1 cellular context compared by ENCODE assay signal in the genomic region with DNA sequence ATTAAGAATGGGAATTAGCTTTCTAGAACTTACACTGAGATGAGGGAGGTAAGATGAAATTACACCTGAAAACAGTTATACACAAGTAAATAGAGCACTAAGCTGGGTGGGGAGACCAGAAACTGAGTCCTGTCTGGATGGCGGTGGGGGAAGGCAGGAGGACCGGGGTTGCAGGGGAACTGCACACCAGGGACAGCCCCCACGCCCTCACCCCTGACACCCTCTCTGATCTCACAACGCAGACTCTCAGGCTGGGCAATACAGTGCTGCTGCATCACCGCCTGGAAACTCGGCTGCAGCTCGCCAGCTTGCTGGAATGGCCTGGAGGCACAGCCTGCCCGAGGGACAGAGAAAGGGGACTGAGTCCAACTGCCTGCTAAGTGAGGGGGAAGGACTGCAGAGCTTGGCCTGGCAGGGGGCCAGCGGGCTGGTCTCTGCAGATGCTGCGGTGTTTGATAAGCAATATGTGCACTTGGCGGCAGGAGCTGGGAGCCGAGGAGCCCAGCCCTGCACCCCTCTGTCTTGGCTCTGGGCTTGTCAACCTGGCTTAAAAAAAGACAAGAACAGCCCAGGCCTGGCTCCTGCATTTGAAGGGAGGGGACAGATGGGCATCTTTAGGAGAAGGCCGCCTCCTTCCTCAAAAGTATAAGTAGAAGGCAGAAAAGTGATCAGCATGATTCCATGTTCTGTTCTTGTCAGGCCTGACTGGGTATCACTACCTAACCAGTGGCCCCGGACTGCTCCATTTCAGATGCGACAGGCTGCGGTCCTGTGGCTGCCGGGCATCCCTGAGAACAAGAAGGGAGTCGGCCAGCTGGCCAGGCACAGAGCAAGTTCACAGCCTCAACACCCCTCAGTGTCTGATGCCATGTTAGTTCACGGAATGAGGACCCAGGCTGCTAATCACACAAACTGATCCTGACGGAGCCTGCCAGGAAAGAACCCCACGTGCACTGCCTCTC.
TF ChIP-seq lines count a peak whose summit lies in the region.

No MANE protein-coding gene starts in this region.

TF ChIP-seq in K562, 482 proteins besides CTCF, POLR2A, EP300 and RAD21 (continued from another document and continues in another):
- TF ChIP-seq, protein P1, sequence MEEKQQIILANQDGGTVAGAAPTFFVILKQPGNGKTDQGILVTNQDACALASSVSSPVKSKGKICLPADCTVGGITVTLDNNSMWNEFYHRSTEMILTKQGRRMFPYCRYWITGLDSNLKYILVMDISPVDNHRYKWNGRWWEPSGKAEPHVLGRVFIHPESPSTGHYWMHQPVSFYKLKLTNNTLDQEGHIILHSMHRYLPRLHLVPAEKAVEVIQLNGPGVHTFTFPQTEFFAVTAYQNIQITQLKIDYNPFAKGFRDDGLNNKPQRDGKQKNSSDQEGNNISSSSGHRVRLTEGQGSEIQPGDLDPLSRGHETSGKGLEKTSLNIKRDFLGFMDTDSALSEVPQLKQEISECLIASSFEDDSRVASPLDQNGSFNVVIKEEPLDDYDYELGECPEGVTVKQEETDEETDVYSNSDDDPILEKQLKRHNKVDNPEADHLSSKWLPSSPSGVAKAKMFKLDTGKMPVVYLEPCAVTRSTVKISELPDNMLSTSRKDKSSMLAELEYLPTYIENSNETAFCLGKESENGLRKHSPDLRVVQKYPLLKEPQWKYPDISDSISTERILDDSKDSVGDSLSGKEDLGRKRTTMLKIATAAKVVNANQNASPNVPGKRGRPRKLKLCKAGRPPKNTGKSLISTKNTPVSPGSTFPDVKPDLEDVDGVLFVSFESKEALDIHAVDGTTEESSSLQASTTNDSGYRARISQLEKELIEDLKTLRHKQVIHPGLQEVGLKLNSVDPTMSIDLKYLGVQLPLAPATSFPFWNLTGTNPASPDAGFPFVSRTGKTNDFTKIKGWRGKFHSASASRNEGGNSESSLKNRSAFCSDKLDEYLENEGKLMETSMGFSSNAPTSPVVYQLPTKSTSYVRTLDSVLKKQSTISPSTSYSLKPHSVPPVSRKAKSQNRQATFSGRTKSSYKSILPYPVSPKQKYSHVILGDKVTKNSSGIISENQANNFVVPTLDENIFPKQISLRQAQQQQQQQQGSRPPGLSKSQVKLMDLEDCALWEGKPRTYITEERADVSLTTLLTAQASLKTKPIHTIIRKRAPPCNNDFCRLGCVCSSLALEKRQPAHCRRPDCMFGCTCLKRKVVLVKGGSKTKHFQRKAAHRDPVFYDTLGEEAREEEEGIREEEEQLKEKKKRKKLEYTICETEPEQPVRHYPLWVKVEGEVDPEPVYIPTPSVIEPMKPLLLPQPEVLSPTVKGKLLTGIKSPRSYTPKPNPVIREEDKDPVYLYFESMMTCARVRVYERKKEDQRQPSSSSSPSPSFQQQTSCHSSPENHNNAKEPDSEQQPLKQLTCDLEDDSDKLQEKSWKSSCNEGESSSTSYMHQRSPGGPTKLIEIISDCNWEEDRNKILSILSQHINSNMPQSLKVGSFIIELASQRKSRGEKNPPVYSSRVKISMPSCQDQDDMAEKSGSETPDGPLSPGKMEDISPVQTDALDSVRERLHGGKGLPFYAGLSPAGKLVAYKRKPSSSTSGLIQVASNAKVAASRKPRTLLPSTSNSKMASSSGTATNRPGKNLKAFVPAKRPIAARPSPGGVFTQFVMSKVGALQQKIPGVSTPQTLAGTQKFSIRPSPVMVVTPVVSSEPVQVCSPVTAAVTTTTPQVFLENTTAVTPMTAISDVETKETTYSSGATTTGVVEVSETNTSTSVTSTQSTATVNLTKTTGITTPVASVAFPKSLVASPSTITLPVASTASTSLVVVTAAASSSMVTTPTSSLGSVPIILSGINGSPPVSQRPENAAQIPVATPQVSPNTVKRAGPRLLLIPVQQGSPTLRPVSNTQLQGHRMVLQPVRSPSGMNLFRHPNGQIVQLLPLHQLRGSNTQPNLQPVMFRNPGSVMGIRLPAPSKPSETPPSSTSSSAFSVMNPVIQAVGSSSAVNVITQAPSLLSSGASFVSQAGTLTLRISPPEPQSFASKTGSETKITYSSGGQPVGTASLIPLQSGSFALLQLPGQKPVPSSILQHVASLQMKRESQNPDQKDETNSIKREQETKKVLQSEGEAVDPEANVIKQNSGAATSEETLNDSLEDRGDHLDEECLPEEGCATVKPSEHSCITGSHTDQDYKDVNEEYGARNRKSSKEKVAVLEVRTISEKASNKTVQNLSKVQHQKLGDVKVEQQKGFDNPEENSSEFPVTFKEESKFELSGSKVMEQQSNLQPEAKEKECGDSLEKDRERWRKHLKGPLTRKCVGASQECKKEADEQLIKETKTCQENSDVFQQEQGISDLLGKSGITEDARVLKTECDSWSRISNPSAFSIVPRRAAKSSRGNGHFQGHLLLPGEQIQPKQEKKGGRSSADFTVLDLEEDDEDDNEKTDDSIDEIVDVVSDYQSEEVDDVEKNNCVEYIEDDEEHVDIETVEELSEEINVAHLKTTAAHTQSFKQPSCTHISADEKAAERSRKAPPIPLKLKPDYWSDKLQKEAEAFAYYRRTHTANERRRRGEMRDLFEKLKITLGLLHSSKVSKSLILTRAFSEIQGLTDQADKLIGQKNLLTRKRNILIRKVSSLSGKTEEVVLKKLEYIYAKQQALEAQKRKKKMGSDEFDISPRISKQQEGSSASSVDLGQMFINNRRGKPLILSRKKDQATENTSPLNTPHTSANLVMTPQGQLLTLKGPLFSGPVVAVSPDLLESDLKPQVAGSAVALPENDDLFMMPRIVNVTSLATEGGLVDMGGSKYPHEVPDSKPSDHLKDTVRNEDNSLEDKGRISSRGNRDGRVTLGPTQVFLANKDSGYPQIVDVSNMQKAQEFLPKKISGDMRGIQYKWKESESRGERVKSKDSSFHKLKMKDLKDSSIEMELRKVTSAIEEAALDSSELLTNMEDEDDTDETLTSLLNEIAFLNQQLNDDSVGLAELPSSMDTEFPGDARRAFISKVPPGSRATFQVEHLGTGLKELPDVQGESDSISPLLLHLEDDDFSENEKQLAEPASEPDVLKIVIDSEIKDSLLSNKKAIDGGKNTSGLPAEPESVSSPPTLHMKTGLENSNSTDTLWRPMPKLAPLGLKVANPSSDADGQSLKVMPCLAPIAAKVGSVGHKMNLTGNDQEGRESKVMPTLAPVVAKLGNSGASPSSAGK (IDR thresholded peaks at IDR 0.05) = no peak
- TF ChIP-seq MEIS2 (IDR thresholded peaks at IDR 0.05; ENCODE audit: partially characterized antibody) = peak; percentile 14
- no peak for TF ChIP-seq SP2 (IDR thresholded peaks at IDR 0.05; ENCODE audit: extremely low read depth, low read depth, low read length, poor library complexity, severe bottlenecking)
- TF ChIP-seq ETS1 (conservative IDR thresholded peaks at IDR 0.05; ENCODE audit: control insufficient read depth, low read depth, low read length) = 0 out of 2 replicates have a peak, but pooled peaks have one; percentile 44
- no peak for TF ChIP-seq ZNF830 (CRISPR knock-in tag; IDR thresholded peaks at IDR 0.05)
- no peak for TF ChIP-seq ZNF12 (CRISPR knock-in tag; IDR thresholded peaks at IDR 0.05)
- no peak for TF ChIP-seq GTF2F1 (IDR thresholded peaks at IDR 0.05; ENCODE audit: low read depth, low read length)
- 0 out of 2 replicates have a peak, but pooled peaks have one; percentile 24 for TF ChIP-seq MTA3 (IDR thresholded peaks at IDR 0.05; ENCODE audit: borderline replicate concordance)
- TF ChIP-seq FOXM1 (IDR thresholded peaks at IDR 0.05; ENCODE audit: low read depth) = no peak
- TF ChIP-seq FOXM1 (CRISPR knock-in tag; IDR thresholded peaks at IDR 0.05; ENCODE audit: low read depth) = no peak
- TF ChIP-seq ZZZ3 (IDR thresholded peaks at IDR 0.05) = no peak
- TF ChIP-seq PREB (CRISPR knock-in tag; IDR thresholded peaks at IDR 0.05) = no peak
- TF ChIP-seq TRIM28 (IDR thresholded peaks at IDR 0.05) = no peak
- TF ChIP-seq, protein P2, sequence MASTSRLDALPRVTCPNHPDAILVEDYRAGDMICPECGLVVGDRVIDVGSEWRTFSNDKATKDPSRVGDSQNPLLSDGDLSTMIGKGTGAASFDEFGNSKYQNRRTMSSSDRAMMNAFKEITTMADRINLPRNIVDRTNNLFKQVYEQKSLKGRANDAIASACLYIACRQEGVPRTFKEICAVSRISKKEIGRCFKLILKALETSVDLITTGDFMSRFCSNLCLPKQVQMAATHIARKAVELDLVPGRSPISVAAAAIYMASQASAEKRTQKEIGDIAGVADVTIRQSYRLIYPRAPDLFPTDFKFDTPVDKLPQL (IDR thresholded peaks at IDR 0.05; ENCODE audit: extremely low read depth, insufficient read length) = no peak
- TF ChIP-seq CBFB (CRISPR knock-in tag; IDR thresholded peaks at IDR 0.05) = no peak
- TF ChIP-seq ZNF395 (CRISPR knock-in tag; IDR thresholded peaks at IDR 0.05) = no peak
- no peak for TF ChIP-seq ZNF133 (CRISPR knock-in tag; IDR thresholded peaks at IDR 0.05)
- TF ChIP-seq E2F3 (CRISPR knock-in tag; IDR thresholded peaks at IDR 0.05) = no peak
- no peak for TF ChIP-seq ZNF766 (CRISPR knock-in tag; conservative IDR thresholded peaks at IDR 0.05)
- no peak for TF ChIP-seq HEY1 (CRISPR knock-in tag; IDR thresholded peaks at IDR 0.05; ENCODE audit: borderline replicate concordance)
- TF ChIP-seq RNF2 (IDR thresholded peaks at IDR 0.05) = no peak
- TF ChIP-seq, protein P3, sequence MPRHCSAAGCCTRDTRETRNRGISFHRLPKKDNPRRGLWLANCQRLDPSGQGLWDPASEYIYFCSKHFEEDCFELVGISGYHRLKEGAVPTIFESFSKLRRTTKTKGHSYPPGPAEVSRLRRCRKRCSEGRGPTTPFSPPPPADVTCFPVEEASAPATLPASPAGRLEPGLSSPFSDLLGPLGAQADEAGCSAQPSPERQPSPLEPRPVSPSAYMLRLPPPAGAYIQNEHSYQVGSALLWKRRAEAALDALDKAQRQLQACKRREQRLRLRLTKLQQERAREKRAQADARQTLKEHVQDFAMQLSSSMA (CRISPR knock-in tag; IDR thresholded peaks at IDR 0.05) = no peak
- no peak for TF ChIP-seq SRSF3 (IDR thresholded peaks at IDR 0.05; ENCODE audit: insufficient read depth, low read length)
- TF ChIP-seq ZC3H8 (IDR thresholded peaks at IDR 0.05) = no peak
- peak; percentile 66 for TF ChIP-seq BHLHE40 (IDR thresholded peaks at IDR 0.05; ENCODE audit: low read length)
- no peak for TF ChIP-seq ZSCAN29 (IDR thresholded peaks at IDR 0.05)
- TF ChIP-seq ZFP36 (IDR thresholded peaks at IDR 0.05; ENCODE audit: low read depth, low read length, partially characterized antibody) = no peak
- no peak for TF ChIP-seq THRA (IDR thresholded peaks at IDR 0.05)
- no peak for TF ChIP-seq HMBOX1 (IDR thresholded peaks at IDR 0.05)
- TF ChIP-seq MTF1 (CRISPR knock-in tag; IDR thresholded peaks at IDR 0.05; ENCODE audit: borderline replicate concordance) = no peak
- TF ChIP-seq PML (IDR thresholded peaks at IDR 0.05; ENCODE audit: low read length) = peak; percentile 58
- TF ChIP-seq BRF1 (IDR thresholded peaks at IDR 0.05; ENCODE audit: borderline replicate concordance, extremely low read depth, insufficient read length) = no peak
- TF ChIP-seq ZNF584 (CRISPR knock-in tag; IDR thresholded peaks at IDR 0.05; ENCODE audit: low read depth) = no peak
- TF ChIP-seq ZBTB2 (IDR thresholded peaks at IDR 0.05) = no peak
- TF ChIP-seq NBN (IDR thresholded peaks at IDR 0.05; ENCODE audit: low read depth) = no peak
